8 cellular contexts compared by ENCODE assay signal in the genomic region with DNA sequence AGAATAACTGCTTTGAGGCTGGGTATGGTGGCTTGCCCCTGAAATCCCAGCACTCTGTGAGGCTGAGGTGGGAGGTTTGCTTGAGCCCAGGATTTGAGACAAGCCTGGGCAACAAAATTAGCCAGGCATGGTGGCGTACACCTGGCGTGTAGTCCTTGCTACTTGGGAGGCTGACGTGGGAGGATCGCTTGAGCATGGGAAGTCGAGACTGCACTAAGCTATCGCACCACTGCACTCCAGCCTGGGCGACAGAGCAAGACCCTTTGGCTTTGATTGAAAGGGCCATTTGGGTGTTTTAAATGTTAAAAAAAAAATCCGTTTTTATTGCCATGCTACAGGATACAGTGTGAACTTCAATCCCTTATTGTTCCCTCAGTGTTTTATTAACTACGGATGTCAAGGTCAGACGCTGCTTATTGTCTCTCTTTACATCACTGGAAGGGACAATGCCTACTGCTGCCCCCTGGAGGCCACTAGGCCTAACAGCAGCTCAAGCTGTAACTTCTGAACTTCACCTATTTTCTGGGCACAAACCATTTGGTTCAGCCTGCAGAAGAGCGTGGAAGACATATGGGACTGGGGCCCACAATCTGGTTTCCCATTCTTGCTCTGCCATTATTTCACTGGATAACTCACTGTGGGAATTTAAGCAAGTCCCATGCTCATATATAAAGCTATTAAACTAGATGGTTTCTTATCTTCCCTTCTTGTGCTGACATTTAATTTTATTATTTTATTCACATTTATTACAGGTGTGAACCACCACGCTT. TPM values are rescaled to one million over a fixed set of nuclear protein-coding genes. Genes with fewer than 3 reads are reported as not detected.
A peak's percentile ranks its signal among the peaks of the same experiment; 100 is the strongest.
DNase-seq lines count a peak whose midpoint lies in the region; ATAC-seq and TF ChIP-seq lines count a peak whose summit lies in the region.

No MANE protein-coding gene starts in this region.

- no peak overlapping the region for H3K4me2 ChIP-seq in DOHH2 (ENCODE audit: low read length)

- intact Hi-C loops in ovary (cut with DNase I) = loop anchor here in 2 of 4 donors (5.0 to 10.0 kb wide), 2 partner anchors 298 to 310 kb away; no protein-coding TSS in a partner anchor

- TF ChIP-seq POLR2A in ovary (IDR thresholded peaks at IDR 0.05) = no peak

- no peaks in the 10 kb centered on the region for H3K36me3 ChIP-seq in DOHH2 (ENCODE audit: control insufficient read depth, low read length)
- H3K36me3 ChIP-seq in SJSA1 = no peaks in the 10 kb centered on the region
- H3K36me3 ChIP-seq in ovary = no peaks in the 10 kb centered on the region

- no peaks in the 10 kb centered on the region for H4K20me1 ChIP-seq in DOHH2 (ENCODE audit: control insufficient read depth, insufficient read depth, low read depth, low read length)

- H3K9me3 ChIP-seq in DOHH2 (ENCODE audit: control insufficient read depth, insufficient read depth, low read length) (no peaks in the 10 kb centered on the region), SJSA1 (replicated peaks) (no peaks in the 10 kb centered on the region), ovary (no peaks in the 10 kb centered on the region)

- H3K79me2 ChIP-seq in DOHH2 (ENCODE audit: control insufficient read depth, low read length) = no peaks in the 10 kb centered on the region

- H3K27ac ChIP-seq in DOHH2 (ENCODE audit: low read depth, low read length) = no peak overlapping the region
- H3K27ac ChIP-seq in SJSA1 = no peak overlapping the region
- no peak overlapping the region for H3K27ac ChIP-seq in foreskin keratinocyte
- H3K27ac ChIP-seq in ovary = no peak overlapping the region

- DNase-seq in M059J (ENCODE audit: low read depth) (peak; percentile 43), SJSA1 (ENCODE audit: low read depth in 1 of 2, low spot score in 2 of 2) (peak; percentile 52 to 60), foreskin keratinocyte (peak in 1 of 2 donors; percentile 38), ovary (peak; percentile 15 to 69 (median 53)), ureter (ENCODE audit: low spot score) (peak; percentile 60)
- DNase-seq in activated T-helper 9 cell treated with anti-CD3 and anti-CD28 coated beads, Interleukin-2, amount 50 U/mL, for 16 hours (ENCODE audit: low read depth) = peak; percentile 37

- H3K4me1 ChIP-seq in DOHH2 (ENCODE audit: control insufficient read depth, low read length) = peaks cover 7% of the 10 kb centered on the region
- no peaks in the 10 kb centered on the region for H3K4me1 ChIP-seq in SJSA1 (replicated peaks)
- no peaks in the 10 kb centered on the region for H3K4me1 ChIP-seq in foreskin keratinocyte
- H3K4me1 ChIP-seq in ovary (ENCODE audit: insufficient read depth) = peaks cover 3% of the 10 kb centered on the region

- TF ChIP-seq CTCF in DOHH2 (IDR thresholded peaks at IDR 0.05; ENCODE audit: low read depth, low read length, poor library complexity, severe bottlenecking) (peak; percentile 92), foreskin keratinocyte (conservative IDR thresholded peaks at IDR 0.05) (peak; percentile 86), ovary (IDR thresholded peaks at IDR 0.05) (peak; percentile 42 to 65 (median 58))

- no peaks in the 10 kb centered on the region for H3K9me2 ChIP-seq in DOHH2 (replicated peaks; ENCODE audit: control insufficient read depth, low read length)

- H3K27me3 ChIP-seq in DOHH2 (ENCODE audit: control insufficient read depth, low read length) = peaks cover 27% of the 10 kb centered on the region
- peaks cover 6% of the 10 kb centered on the region; the same call in 1 of the 2 replicates for H3K27me3 ChIP-seq in SJSA1 (replicated peaks)
- peaks cover 14% of the 10 kb centered on the region for H3K27me3 ChIP-seq in foreskin keratinocyte
- H3K27me3 ChIP-seq in ovary = no peaks in the 10 kb centered on the region

- H3K4me3 ChIP-seq in DOHH2 (ENCODE audit: low read length) (no peak overlapping the region), SJSA1 (no peak overlapping the region), ovary (no peak overlapping the region)

- 42 to 54% (median 42%) methylated on average over 12 of the region's 12 CpGs for WGBS in ovary, 3 donors

- TF ChIP-seq EP300 in ovary (IDR thresholded peaks at IDR 0.05) = no peak

- ATAC-seq in foreskin keratinocyte (peak; percentile 67), HG03025 (IDR thresholded peaks at IDR 0.05; ENCODE audit: low FRiP score, unreplicated experiment) (no peak)

- no peaks in the 10 kb centered on the region for H3F3A ChIP-seq in DOHH2 (ENCODE audit: control insufficient read depth, insufficient read depth)

RNA-seq across cellular contexts. Expression of a gene that starts 15.3 kb away (rescaled TPM):
- 10.3 and 16.4 TPM in 2 replicates for total RNA-seq in M059J (2014; rRNA removed; shearing (Covaris generic))
- 16.3 and 23.8 TPM in 2 replicates for total RNA-seq in SJSA1 (2014; rRNA removed; shearing (Covaris generic))
- total RNA-seq in foreskin keratinocyte = 21.1 and 22.1 TPM in 2 replicates
- polyA plus RNA-seq in foreskin keratinocyte = 4.6 and 5.8 TPM in 2 replicates
- total RNA-seq in ovary = 10 to 100 TPM; 29.3 to 54.5 (median 51.7) TPM
- polyA plus RNA-seq in ovary = 10 to 100 TPM; 15.2 to 20.4 TPM
- 57.8 TPM for total RNA-seq in ureter
